In the genomic region with DNA sequence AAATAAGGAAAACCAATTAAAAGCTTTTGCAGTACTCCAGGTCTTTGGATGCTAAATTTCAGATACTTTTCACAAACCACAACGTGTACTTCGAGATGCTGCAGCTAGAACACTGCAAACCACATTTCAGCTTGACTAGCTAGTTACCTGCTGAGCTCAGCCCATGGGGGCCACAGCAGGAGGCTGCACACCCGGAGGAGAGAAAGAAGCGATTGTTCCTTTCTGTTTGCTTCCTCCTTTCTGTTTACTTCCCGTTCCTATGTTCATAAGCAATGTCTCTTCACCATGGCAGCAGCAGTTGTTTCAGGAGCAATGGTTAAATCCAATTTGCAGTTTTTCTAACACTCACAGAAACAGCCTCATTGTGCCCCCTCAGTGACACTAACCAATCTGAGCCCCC, we compare ENCODE assay signal across 9 cellular contexts.
A peak's percentile ranks its signal among the peaks of the same experiment; 100 is the strongest.
DNase-seq lines count a peak whose midpoint lies in the region; ATAC-seq and TF ChIP-seq lines count a peak whose summit lies in the region.
"Had no signal": no experiment of that assay in that cellular context is flagged by ENCODE, and none has a peak within 500 bp of the region (broad histone marks: within the 10 kb centered on the region; RNA-seq: fewer than 3 reads in every experiment).

No MANE protein-coding gene starts in this region.

- H3K4me3 ChIP-seq in prostate gland (no peak overlapping the region), uterus (no peak overlapping the region)

- no peaks in the 10 kb centered on the region for H3K36me3 ChIP-seq in prostate gland
- no peaks in the 10 kb centered on the region for H3K36me3 ChIP-seq in uterus

- H3K9me3 Mint-ChIP-seq in activated CD4-positive, alpha-beta memory T cell treated with anti-CD3 and anti-CD28 coated beads, Interleukin-2, amount 10 ng/mL, durations not matched to agents 7 days and 5 days, result peaks cover 2% of the 10 kb centered on the region
- H3K9me3 Mint-ChIP-seq: nephron progenitor cell had no signal

- H3K4me1 Mint-ChIP-seq in activated CD4-positive, alpha-beta memory T cell treated with anti-CD3 and anti-CD28 coated beads, Interleukin-2, amount 10 ng/mL, durations not matched to agents 7 days and 5 days, result peaks cover 23% of the 10 kb centered on the region

- CTCF ChIA-PET in activated CD4-positive, alpha-beta memory T cell treated with anti-CD3 and anti-CD28 coated beads, Interleukin-2, amount 10 ng/mL, durations not matched to agents 7 days and 5 days (lab: Charles Lee), result no interaction called here

- DNase-seq in NCI-H2081 (lab: John Stamatoyannopoulos, UW) (peak; percentile 48 to 79), NCI-H2081 treated with DMSO at 0.1 percent for 48 hours (lab: John Stamatoyannopoulos, UW) (no peak), NCI-H146 (lab: John Stamatoyannopoulos, UW) (peak; percentile 85), prostate gland (ENCODE audit: low spot score) (peak; percentile 76), uterus (no peak)
- DNase-seq in activated CD4-positive, alpha-beta memory T cell treated with anti-CD3 and anti-CD28 coated beads, Interleukin-2, amount 10 ng/mL, durations not matched to agents 7 days and 5 days, result no peak
- DNase-seq: nephron progenitor cell had no signal

- H3K27me3 ChIP-seq in prostate gland (replicated peaks; ENCODE audit: insufficient read depth), result no peaks in the 10 kb centered on the region
- no peaks in the 10 kb centered on the region for H3K27me3 ChIP-seq in uterus

- peak overlapping the region; percentile 47 for H3K27ac Mint-ChIP-seq in activated CD4-positive, alpha-beta memory T cell treated with anti-CD3 and anti-CD28 coated beads, Interleukin-2, amount 10 ng/mL, durations not matched to agents 7 days and 5 days
- H3K27ac Mint-ChIP-seq: nephron progenitor cell had no signal

- peak overlapping the region; percentile 37 to 65 for H3K27ac ChIP-seq in prostate gland
- no peak overlapping the region for H3K27ac ChIP-seq in uterus

- POLR2A ChIA-PET in activated CD4-positive, alpha-beta memory T cell treated with anti-CD3 and anti-CD28 coated beads, Interleukin-2, amount 10 ng/mL, durations not matched to agents 7 days and 5 days (lab: Charles Lee), result interaction anchor here (1.0 to 1.5 kb wide), 3 partner anchors 20 to 287 kb away, joined by 3 to 4 read pairs (median 3); a partner anchor contains a TSS

- H3K4me1 ChIP-seq in prostate gland (replicated peaks) (peaks cover 12% of the 10 kb centered on the region), uterus (no peaks in the 10 kb centered on the region)

- H3K27me3 Mint-ChIP-seq in activated CD4-positive, alpha-beta memory T cell treated with anti-CD3 and anti-CD28 coated beads, Interleukin-2, amount 10 ng/mL, durations not matched to agents 7 days and 5 days, result no peaks in the 10 kb centered on the region

- H3K4me3 Mint-ChIP-seq in activated CD4-positive, alpha-beta memory T cell treated with anti-CD3 and anti-CD28 coated beads, Interleukin-2, amount 10 ng/mL, durations not matched to agents 7 days and 5 days, result peak overlapping the region; percentile 3
- H3K4me3 Mint-ChIP-seq: nephron progenitor cell had no signal

- ATAC-seq in GM19035 (IDR thresholded peaks at IDR 0.05; ENCODE audit: unreplicated experiment), result no peak
- ATAC-seq in GM18517 (IDR thresholded peaks at IDR 0.05; ENCODE audit: unreplicated experiment), result no peak

- WGBS in prostate gland, result 34% methylated on average over 5 of the region's 5 CpGs

- intact Hi-C loops in prostate gland (cut with DNase I) (no loop called here), uterus (cut with DNase I; ENCODE audit: low total_unique reads) (no loop called here)

- peaks cover 11% of the 10 kb centered on the region for H3K36me3 Mint-ChIP-seq in activated CD4-positive, alpha-beta memory T cell treated with anti-CD3 and anti-CD28 coated beads, Interleukin-2, amount 10 ng/mL, durations not matched to agents 7 days and 5 days (ENCODE audit: low read depth)

- TF ChIP-seq CTCF in prostate gland (IDR thresholded peaks at IDR 0.05), result no peak
- TF ChIP-seq CTCF in uterus (IDR thresholded peaks at IDR 0.05), result no peak

- H3K9me3 ChIP-seq in prostate gland (no peaks in the 10 kb centered on the region), uterus (no peaks in the 10 kb centered on the region)

- TF ChIP-seq POLR2A in prostate gland (IDR thresholded peaks at IDR 0.05), result no peak
- no peak for TF ChIP-seq POLR2A in uterus (IDR thresholded peaks at IDR 0.05)

Comparison
In these comparisons a context has a peak if more than half of its experiments do, and no peak if none do; other contexts are left out.
1. DNase-seq: peak in NCI-H2081 (2 of 2), NCI-H146 (single experiment) and prostate gland (single experiment); none in NCI-H2081 treated with DMSO at 0.1 percent for 48 hours (single experiment), activated CD4-positive, alpha-beta memory T cell treated with anti-CD3 and anti-CD28 coated beads, Interleukin-2, amount 10 ng/mL, durations not matched to agents 7 days and 5 days (single experiment) and uterus (0 of 2).
2. H3K27ac ChIP-seq: peak in prostate gland (2 of 2); none in uterus (0 of 2).